22 cellular contexts compared by ENCODE assay signal in the genomic region with DNA sequence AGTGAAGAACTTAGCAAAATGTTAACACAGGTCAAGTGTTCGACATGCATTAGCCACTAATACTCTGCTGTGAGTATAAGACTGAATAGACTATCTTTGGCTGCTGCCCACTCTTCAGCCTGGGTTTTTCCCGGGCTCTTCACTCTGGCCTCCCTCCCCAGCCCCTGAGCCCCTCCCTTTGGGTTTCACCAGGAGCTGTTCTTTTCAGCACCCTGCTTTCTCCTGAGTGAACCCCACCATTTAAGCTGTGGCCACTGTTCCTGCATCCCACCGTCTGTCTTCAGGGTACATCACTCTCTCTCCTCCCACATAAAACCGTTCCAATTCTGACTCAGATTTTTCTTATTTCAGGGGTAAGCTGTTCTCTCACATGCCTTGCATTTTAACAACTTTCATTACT.
"Had no signal": no experiment of that assay in that cellular context is flagged by ENCODE, and none has a peak within 500 bp of the region (broad histone marks: within the 10 kb centered on the region; RNA-seq: fewer than 3 reads in every experiment).

No MANE protein-coding gene starts in this region.

- DNase-seq: activated CD4-positive, alpha-beta T cell treated with anti-CD3 and anti-CD28 coated beads for 48 hours; activated CD8-positive, alpha-beta T cell treated with anti-CD3 and anti-CD28 coated beads for 36 hours; activated gamma-delta T cell treated with Interleukin-2 at 50 U/mL for 16 hours; activated T-cell treated with anti-CD3 and anti-CD28 coated beads, Interleukin-2, amount 50 U/mL, for 1 hour; anterior cingulate cortex; brain microvascular endothelial cell; central memory CD4-positive, alpha-beta T cell; dermis blood vessel endothelial cell; effector CD8-positive, alpha-beta T cell; foreskin melanocyte; naive thymus-derived CD8-positive, alpha-beta T cell; stimulated activated CD4-positive, alpha-beta T cell treated with anti-CD3 and anti-CD28 coated beads, Interleukin-4, amount 100 ng/mL, for 4 hours; stimulated activated naive CD8-positive, alpha-beta T cell treated with anti-CD3 and anti-CD28 coated beads, Interleukin-15, Interleukin-2, amounts not matched to agents 100 U/mL and 50 U/mL, for 24 hours; thyroid gland; upper lobe of right lung had no signal

- ATAC-seq: activated CD8-positive, alpha-beta T cell treated with anti-CD3 and anti-CD28 coated beads for 36 hours; left lobe of liver; naive thymus-derived CD8-positive, alpha-beta T cell; stimulated activated naive CD8-positive, alpha-beta T cell treated with anti-CD3 and anti-CD28 coated beads, Interleukin-15, Interleukin-2, amounts not matched to agents 100 U/mL and 50 U/mL, for 24 hours; upper lobe of right lung had no signal

- FAIRE-seq: keratinocyte had no signal

- H3K36me3 Mint-ChIP-seq: activated naive CD4-positive, alpha-beta T cell treated with anti-CD3 and anti-CD28 coated beads, Interleukin-2, amount 50 U/mL, for 24 hours; mesothelial cell of epicardium; naive thymus-derived CD8-positive, alpha-beta T cell had no signal

- H3K9me3 ChIP-seq: prostate gland, thyroid gland, upper lobe of right lung had no signal

- H3K4me1 ChIP-seq: prostate gland, upper lobe of right lung had no signal

- H3K27ac Mint-ChIP-seq: activated CD8-positive, alpha-beta T cell treated with anti-CD3 and anti-CD28 coated beads for 36 hours; activated naive CD4-positive, alpha-beta T cell treated with anti-CD3 and anti-CD28 coated beads, Interleukin-2, amount 50 U/mL, for 24 hours; mesothelial cell of epicardium; T-helper 1 cell treated with Interleukin-12 subunit alpha and Interleukin-12 subunit beta and Interleukin-4 antibody, amounts not matched to agents 30 μg/mL and 1 μg/mL, for 36 hours had no signal

- H3K36me3 ChIP-seq: brain microvascular endothelial cell, prostate gland, thyroid gland, upper lobe of right lung had no signal

- H3K4me3 Mint-ChIP-seq: activated CD8-positive, alpha-beta T cell treated with anti-CD3 and anti-CD28 coated beads for 36 hours; activated naive CD4-positive, alpha-beta T cell treated with anti-CD3 and anti-CD28 coated beads, Interleukin-2, amount 50 U/mL, for 24 hours; mesothelial cell of epicardium; naive thymus-derived CD8-positive, alpha-beta T cell; T-helper 1 cell treated with Interleukin-12 subunit alpha and Interleukin-12 subunit beta and Interleukin-4 antibody, amounts not matched to agents 30 μg/mL and 1 μg/mL, for 36 hours had no signal

- H3K27ac ChIP-seq: brain microvascular endothelial cell, prostate gland, thyroid gland, upper lobe of right lung had no signal

- H3K9me3 Mint-ChIP-seq: activated CD8-positive, alpha-beta T cell treated with anti-CD3 and anti-CD28 coated beads for 36 hours; activated naive CD4-positive, alpha-beta T cell treated with anti-CD3 and anti-CD28 coated beads, Interleukin-2, amount 50 U/mL, for 24 hours; mesothelial cell of epicardium; T-helper 1 cell treated with Interleukin-12 subunit alpha and Interleukin-12 subunit beta and Interleukin-4 antibody, amounts not matched to agents 30 μg/mL and 1 μg/mL, for 36 hours had no signal

- H3K4me1 Mint-ChIP-seq: activated naive CD4-positive, alpha-beta T cell treated with anti-CD3 and anti-CD28 coated beads, Interleukin-2, amount 50 U/mL, for 24 hours had no signal

- H3K4me3 ChIP-seq: lung, prostate gland, thyroid gland, upper lobe of right lung had no signal

- H3K27me3 ChIP-seq: brain microvascular endothelial cell, thyroid gland had no signal
